20 cellular contexts compared by ENCODE assay signal in genomic region chr1:116900471-116901365, GRCh38.
"Had no signal": no experiment of that assay in that cellular context is flagged by ENCODE, and none has a peak within 500 bp of the region (broad histone marks: within the 10 kb centered on the region; RNA-seq: fewer than 3 reads in every experiment).

No MANE protein-coding gene starts in this region.

- H3K27ac ChIP-seq: RWPE1 had no signal

- H3K9me2 ChIP-seq: SK-N-SH had no signal

- ATAC-seq: Panc1, T-cell had no signal

- H3K4me2 ChIP-seq: SK-N-SH had no signal

- H3K4me3 Mint-ChIP-seq: T-cell had no signal

- H3K4me1 Mint-ChIP-seq: T-cell had no signal

- H3K36me3 Mint-ChIP-seq: T-cell had no signal

- H3K27ac Mint-ChIP-seq: T-cell had no signal

- H3K9me3 ChIP-seq: SK-N-SH had no signal

- H3K9ac ChIP-seq: SK-N-SH had no signal

- H3K27me3 Mint-ChIP-seq: T-cell had no signal

- DNase-seq: KBM-7, MV-4-11, NCI-H1048, NCI-H1105, NCI-H1417, NCI-H1436 treated with DMSO at 0.1 percent for 48 hours, NCI-H1694, NCI-H187 treated with DMSO at 0.1 percent for 48 hours, NCI-H2029 treated with DMSO at 0.1 percent for 48 hours, NCI-H2107, NCI-H2227 treated with DMSO at 0.1 percent for 48 hours, NCI-H524, NCI-H526 treated with DMSO at 0.1 percent for 48 hours, NCI-H774, SHP77, SK-N-SH, SW 1271, T-cell had no signal
